8 cellular contexts compared by ENCODE assay signal in the genomic region with DNA sequence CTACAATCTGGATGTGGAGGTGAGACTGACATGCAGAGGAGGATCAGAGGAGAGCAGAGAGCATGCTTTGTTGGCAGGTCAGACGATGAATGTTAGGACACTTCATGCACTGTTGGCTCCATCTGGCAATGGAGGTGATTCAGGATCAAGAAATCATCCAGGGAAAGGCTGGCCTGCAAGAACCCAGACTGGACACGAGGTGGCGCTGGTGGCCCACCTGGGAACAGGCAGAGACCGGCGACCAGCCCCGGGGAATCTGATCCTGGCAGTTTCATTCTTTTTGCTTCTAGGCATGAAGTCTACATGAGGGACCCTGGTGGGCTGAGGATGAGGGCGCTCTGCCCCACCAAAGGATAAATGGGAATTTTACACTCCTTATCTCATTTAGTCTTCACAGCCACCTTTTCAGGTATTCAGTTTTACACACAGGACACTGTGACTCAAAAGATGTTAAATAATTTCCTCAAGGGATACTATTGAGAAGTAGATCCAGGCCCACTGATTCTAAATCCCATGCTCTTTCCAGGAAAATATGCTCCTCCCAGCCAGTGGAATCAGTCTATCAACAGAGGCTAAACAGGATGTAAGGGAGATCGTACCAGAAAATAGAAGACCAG. TPM values are rescaled to one million over a fixed set of nuclear protein-coding genes. Genes with fewer than 3 reads are reported as not detected.
DNase-seq lines count a peak whose midpoint lies in the region; ATAC-seq, FAIRE-seq and TF ChIP-seq lines count a peak whose summit lies in the region.

No MANE protein-coding gene starts in this region.

- peak; percentile 81 for FAIRE-seq in islet of Langerhans (lab: Jason Lieb, UNC)

- no peaks in the 10 kb centered on the region for H3K27me3 ChIP-seq in breast epithelium

- TF ChIP-seq POLR2A in breast epithelium (IDR thresholded peaks at IDR 0.05), result no peak

- POLR2A ChIA-PET in activated B cell treated with CpG ODN at 0.5 μM for 24 hours (lab: Charles Lee), result no interaction called here

- DNase-seq in GM13976 (ENCODE audit: low spot score) (peak; percentile 83), NCI-H2227 (lab: John Stamatoyannopoulos, UW; ENCODE audit: unreplicated experiment) (peak; percentile 82), activated B cell treated with CpG ODN at 0.5 μM for 24 hours (peak; percentile 55), breast epithelium (ENCODE audit: low spot score in 2 of 2) (peak; percentile 59 to 75)
- peak; percentile 73 for DNase-seq in stimulated activated CD4-positive, alpha-beta T cell treated with anti-CD3 and anti-CD28 coated beads, Interleukin-15, amount 100 ng/mL, for 24 hours

- H3K27me3 Mint-ChIP-seq in activated B cell treated with CpG ODN at 0.5 μM for 24 hours, result peaks cover 2% of the 10 kb centered on the region

- no peak overlapping the region for H3K27ac ChIP-seq in 22Rv1
- no peak overlapping the region for H3K27ac ChIP-seq in breast epithelium

- no peaks in the 10 kb centered on the region for H3K36me3 ChIP-seq in breast epithelium

- H3K27ac Mint-ChIP-seq in activated B cell treated with CpG ODN at 0.5 μM for 24 hours, result no peak overlapping the region

- ATAC-seq in activated B cell treated with CpG ODN at 0.5 μM for 24 hours (ENCODE audit: low read depth), result peak; percentile 72
- ATAC-seq in HG02610 (IDR thresholded peaks at IDR 0.05; ENCODE audit: unreplicated experiment), result no peak

- no peaks in the 10 kb centered on the region for H3K9me3 Mint-ChIP-seq in activated B cell treated with CpG ODN at 0.5 μM for 24 hours

- H3K4me1 ChIP-seq in breast epithelium, result no peaks in the 10 kb centered on the region

- H3K4me3 ChIP-seq in breast epithelium, result no peak overlapping the region

- H3K36me3 Mint-ChIP-seq in activated B cell treated with CpG ODN at 0.5 μM for 24 hours (ENCODE audit: low read depth), result no peaks in the 10 kb centered on the region

- H3K4me1 Mint-ChIP-seq in activated B cell treated with CpG ODN at 0.5 μM for 24 hours, result peaks cover 4% of the 10 kb centered on the region

- H3K9me3 ChIP-seq in breast epithelium, result no peaks in the 10 kb centered on the region

- TF ChIP-seq CTCF in 22Rv1 (IDR thresholded peaks at IDR 0.05) (peak; percentile 98), GM13976 (IDR thresholded peaks at IDR 0.05; ENCODE audit: borderline replicate concordance, control extremely low read depth, extremely low read depth, insufficient read depth, missing control alignments) (peak; percentile 93), activated B cell treated with CpG ODN at 0.5 μM for 24 hours (IDR thresholded peaks at IDR 0.05) (peak; percentile 97), breast epithelium (IDR thresholded peaks at IDR 0.05) (peak; percentile 87 to 97 (median 97))

- CTCF ChIA-PET in activated B cell treated with CpG ODN at 0.5 μM for 24 hours (lab: Charles Lee), result interaction anchor here (1.2 to 3.5 kb wide), 6 partner anchors 12 to 150 kb away, joined by 3 to 14 read pairs (median 6); no protein-coding TSS in a partner anchor

- H3K4me3 Mint-ChIP-seq in activated B cell treated with CpG ODN at 0.5 μM for 24 hours, result no peak overlapping the region

- in situ Hi-C loops in GM13976 (cut with MboI; ENCODE audit: low sequenced_read_pairs, unreplicated experiment), result loop anchor here (10.0 kb wide), 1 partner anchor 167 kb away; no protein-coding TSS in a partner anchor

- intact Hi-C loops in activated B cell treated with CpG ODN at 0.5 μM for 24 hours (cut with micrococcal nuclease) (loop anchor here (1.0 to 5.0 kb wide), 3 partner anchors 149 to 904 kb away; no protein-coding TSS in a partner anchor), breast epithelium (cut with DNase I; ENCODE audit: low total_unique reads) (no loop called here)

RNA-seq across cellular contexts. Expression of gene SCMH1, which starts 26.2 kb away (rescaled TPM):
- 25.1 and 28.0 TPM in 2 replicates for total RNA-seq in activated B cell treated with CpG ODN at 0.5 μM for 24 hours
- 10 to 100 TPM; 37.0 to 93.4 (median 53.4) TPM for total RNA-seq in breast epithelium
